8 cellular contexts compared by ENCODE assay signal in genomic region chr18:78830161-78830560, GRCh38.
"Had no signal": no experiment of that assay in that cellular context is flagged by ENCODE, and none has a peak within 500 bp of the region (broad histone marks: within the 10 kb centered on the region; RNA-seq: fewer than 3 reads in every experiment).

No MANE protein-coding gene starts in this region.

- H2AFZ ChIP-seq: GM23248 had no signal

- H3K9me3 Mint-ChIP-seq: H9 had no signal

- H3K9ac ChIP-seq: GM23248 had no signal

- H3K4me3 Mint-ChIP-seq: H9, HFFc6 had no signal

- H3K27ac Mint-ChIP-seq: H9, HFFc6 had no signal

- FAIRE-seq: H54, HTR-8/SVneo, K562 had no signal

- H3K4me3 ChIP-seq: GM23248, K562 had no signal

- DNase-seq: GM23248, GOT3, H9, HFFc6, IMR-90 had no signal

- H3K27ac ChIP-seq: GM23248 had no signal
